ENCODE assay signal across 4 cellular contexts in the genomic region with DNA sequence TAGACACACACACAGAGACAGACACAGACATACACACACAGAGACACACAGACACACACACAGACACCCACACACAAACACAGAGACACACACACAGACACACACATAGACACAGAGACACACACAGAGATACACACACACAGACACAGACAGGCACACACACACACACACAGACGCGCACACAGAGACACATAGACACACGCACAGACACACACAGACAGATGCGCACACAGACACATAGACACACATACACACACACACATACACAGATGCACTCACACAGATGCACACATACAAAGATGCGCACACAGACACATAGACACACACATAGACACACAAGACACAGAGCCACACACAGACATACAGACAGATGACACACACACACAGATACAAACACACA.
TF ChIP-seq lines count a peak whose summit lies in the region.

No MANE protein-coding gene starts in this region.

TF ChIP-seq in GM12891, 5 proteins besides CTCF, POLR2A, EP300 and RAD21:
- TF ChIP-seq TAF1 (IDR thresholded peaks at IDR 0.05; ENCODE audit: low read depth, low read length) (no peak), SPI1 (IDR thresholded peaks at IDR 0.05; ENCODE audit: low read depth, low read length) (no peak), POLR2AphosphoS5 (IDR thresholded peaks at IDR 0.05; ENCODE audit: low read depth, low read length) (no peak), POU2F2 (IDR thresholded peaks at IDR 0.05; ENCODE audit: low read depth, low read length) (no peak), PAX5 (IDR thresholded peaks at IDR 0.05; ENCODE audit: insufficient read depth, low read length, severe bottlenecking) (no peak)

TF ChIP-seq in IMR-90, 13 proteins besides CTCF, POLR2A, EP300 and RAD21:
- TF ChIP-seq MXI1 (IDR thresholded peaks at IDR 0.05; ENCODE audit: borderline replicate concordance, low read depth, low read length): no peak
- TF ChIP-seq RFX5 (IDR thresholded peaks at IDR 0.05; ENCODE audit: low read depth, low read length): no peak
- TF ChIP-seq CEBPB (IDR thresholded peaks at IDR 0.05; ENCODE audit: low read depth, low read length): no peak
- TF ChIP-seq NFE2L2 (IDR thresholded peaks at IDR 0.05; ENCODE audit: low read depth, low read length): no peak
- no peak for TF ChIP-seq RCOR1 (IDR thresholded peaks at IDR 0.05; ENCODE audit: insufficient replicate concordance, low read length)
- TF ChIP-seq MAFK (IDR thresholded peaks at IDR 0.05; ENCODE audit: low read depth, low read length): no peak
- no peak for TF ChIP-seq FOS (IDR thresholded peaks at IDR 0.05; ENCODE audit: low read depth, low read length)
- TF ChIP-seq SMC3 (IDR thresholded peaks at IDR 0.05; ENCODE audit: low read depth, low read length): no peak
- TF ChIP-seq BHLHE40 (IDR thresholded peaks at IDR 0.05; ENCODE audit: low read depth, low read length): no peak
- no peak for TF ChIP-seq ELK1 (IDR thresholded peaks at IDR 0.05; ENCODE audit: borderline replicate concordance, low read depth, low read length)
- no peak for TF ChIP-seq CHD1 (IDR thresholded peaks at IDR 0.05; ENCODE audit: low read depth, low read length)
- no peak for TF ChIP-seq MAZ (IDR thresholded peaks at IDR 0.05; ENCODE audit: borderline replicate concordance, low read depth, low read length)
- TF ChIP-seq, protein P1, sequence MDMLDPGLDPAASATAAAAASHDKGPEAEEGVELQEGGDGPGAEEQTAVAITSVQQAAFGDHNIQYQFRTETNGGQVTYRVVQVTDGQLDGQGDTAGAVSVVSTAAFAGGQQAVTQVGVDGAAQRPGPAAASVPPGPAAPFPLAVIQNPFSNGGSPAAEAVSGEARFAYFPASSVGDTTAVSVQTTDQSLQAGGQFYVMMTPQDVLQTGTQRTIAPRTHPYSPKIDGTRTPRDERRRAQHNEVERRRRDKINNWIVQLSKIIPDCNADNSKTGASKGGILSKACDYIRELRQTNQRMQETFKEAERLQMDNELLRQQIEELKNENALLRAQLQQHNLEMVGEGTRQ (IDR thresholded peaks at IDR 0.05; ENCODE audit: low read depth, low read length): no peak

TF ChIP-seq in K562, 482 proteins besides CTCF, POLR2A, EP300 and RAD21 (continues in another document):
- TF ChIP-seq BRF1 (IDR thresholded peaks at IDR 0.05; ENCODE audit: borderline replicate concordance, extremely low read depth, insufficient read length) (no peak), ZNF668 (CRISPR knock-in tag; IDR thresholded peaks at IDR 0.05) (no peak), DACH1 (IDR thresholded peaks at IDR 0.05; ENCODE audit: partially characterized antibody) (no peak), MYBL2 (IDR thresholded peaks at IDR 0.05; ENCODE audit: low read depth) (peak; percentile 21; the same call in 1 of the 2 replicates), MYBL2 (CRISPR knock-in tag; IDR thresholded peaks at IDR 0.05; ENCODE audit: borderline replicate concordance) (no peak), TAF15 (IDR thresholded peaks at IDR 0.05; ENCODE audit: low read depth, low read length) (no peak), CSDE1 (IDR thresholded peaks at IDR 0.05) (0 out of 4 replicates have a peak, but pooled peaks of 1 of the 2 experiments have one; percentile 44), NFIX (CRISPR knock-in tag; IDR thresholded peaks at IDR 0.05; ENCODE audit: low read depth) (no peak), CC2D1A (IDR thresholded peaks at IDR 0.05) (no peak), CBFA2T3 (IDR thresholded peaks at IDR 0.05) (no peak), ZBTB26 (CRISPR knock-in tag; IDR thresholded peaks at IDR 0.05) (0 out of 2 replicates have a peak, but pooled peaks have one; percentile 16), PHF20 (IDR thresholded peaks at IDR 0.05; ENCODE audit: partially characterized antibody) (no peak), MCM2 (IDR thresholded peaks at IDR 0.05; ENCODE audit: low read depth) (no peak), SMC3 (conservative IDR thresholded peaks at IDR 0.05; ENCODE audit: insufficient read depth, low read depth, low read length) (no peak), ZNF134 (CRISPR knock-in tag; conservative IDR thresholded peaks at IDR 0.05) (no peak)

TF ChIP-seq in neural cell, 6 proteins besides CTCF, POLR2A, EP300 and RAD21:
- no peak for TF ChIP-seq EZH2 (IDR thresholded peaks at IDR 0.05; ENCODE audit: borderline replicate concordance, insufficient read depth, low read length, poor library complexity, severe bottlenecking)
- TF ChIP-seq TAF1 (IDR thresholded peaks at IDR 0.05; ENCODE audit: low read depth): no peak
- TF ChIP-seq POLR2AphosphoS5 (IDR thresholded peaks at IDR 0.05): no peak
- TF ChIP-seq REST (IDR thresholded peaks at IDR 0.05; ENCODE audit: borderline replicate concordance): no peak
- no peak for TF ChIP-seq SMC3 (conservative IDR thresholded peaks at IDR 0.05; ENCODE audit: poor library complexity)
- TF ChIP-seq MXI1 (conservative IDR thresholded peaks at IDR 0.05; ENCODE audit: poor library complexity, severe bottlenecking): no peak
TF ChIP-seq in neural cell: peak in this region for 0.
